1 cellular context compared by ENCODE assay signal in genomic region chr19:55385749-55386514, GRCh38.
TF ChIP-seq lines count a peak whose summit lies in the region.

TSS of gene RPL28 (plus strand) at chr19:55385932. CDS start at chr19:55386358, 426 bp downstream.

TF ChIP-seq in HepG2, 621 proteins besides CTCF, POLR2A, EP300 and RAD21 (continued from another document and continues in another):
- TF ChIP-seq FUBP1 (CRISPR knock-in tag; IDR thresholded peaks at IDR 0.05; ENCODE audit: borderline replicate concordance) (no peak), ZKSCAN8 (CRISPR knock-in tag; IDR thresholded peaks at IDR 0.05; ENCODE audit: borderline replicate concordance) (0 out of 2 replicates have a peak, but pooled peaks have one; percentile 63), SETDB1 (CRISPR knock-in tag; IDR thresholded peaks at IDR 0.05; ENCODE audit: borderline replicate concordance) (no peak), ZNF501 (CRISPR knock-in tag; IDR thresholded peaks at IDR 0.05) (peak; percentile 42), HES4 (CRISPR knock-in tag; IDR thresholded peaks at IDR 0.05; ENCODE audit: borderline replicate concordance) (peak; percentile 93), GABPB1 (CRISPR knock-in tag; IDR thresholded peaks at IDR 0.05) (peak; percentile 97), ARNT2 (CRISPR knock-in tag; IDR thresholded peaks at IDR 0.05; ENCODE audit: low read depth) (peak; percentile 79), PLSCR1 (CRISPR knock-in tag; IDR thresholded peaks at IDR 0.05; ENCODE audit: borderline replicate concordance) (no peak), MAZ (IDR thresholded peaks at IDR 0.05; ENCODE audit: borderline replicate concordance, low read depth, low read length) (no peak), MAZ (CRISPR knock-in tag; IDR thresholded peaks at IDR 0.05; ENCODE audit: low read depth) (peak; percentile 88), AGO2 (optimal IDR thresholded peaks at IDR 0.05; ENCODE audit: low read depth, low read length) (peak; percentile 85), ZNF10 (CRISPR knock-in tag; IDR thresholded peaks at IDR 0.05; ENCODE audit: borderline replicate concordance, low read depth) (no peak), MXI1 (IDR thresholded peaks at IDR 0.05; ENCODE audit: borderline replicate concordance, low read depth, low read length) (peak; percentile 66; the same call in 1 of the 3 replicates), ZNF350 (CRISPR knock-in tag; IDR thresholded peaks at IDR 0.05; ENCODE audit: borderline replicate concordance, low read depth) (peak; percentile 92), MED1 (CRISPR knock-in tag; IDR thresholded peaks at IDR 0.05) (peak; percentile 83; the same call in 1 of the 2 replicates), ZNF605 (CRISPR knock-in tag; IDR thresholded peaks at IDR 0.05) (peak; percentile 71; the same call in 1 of the 2 replicates), ZFY (CRISPR knock-in tag; IDR thresholded peaks at IDR 0.05) (peak; percentile 85), NCOA2 (CRISPR knock-in tag; IDR thresholded peaks at IDR 0.05) (peak; percentile 64), KAT7 (CRISPR knock-in tag; IDR thresholded peaks at IDR 0.05; ENCODE audit: borderline replicate concordance) (peak; percentile 98), MIER2 (CRISPR knock-in tag; IDR thresholded peaks at IDR 0.05) (peak; percentile 32; the same call in 1 of the 2 replicates), IKZF4 (CRISPR knock-in tag; IDR thresholded peaks at IDR 0.05; ENCODE audit: borderline replicate concordance, low read depth, not compliant biosample characterization) (peak; percentile 93), KLF9 (CRISPR knock-in tag; IDR thresholded peaks at IDR 0.05; ENCODE audit: low read depth) (no peak), ZNF766 (CRISPR knock-in tag; IDR thresholded peaks at IDR 0.05; ENCODE audit: borderline replicate concordance) (peak; percentile 70; the same call in 1 of the 2 replicates), ZNF362 (CRISPR knock-in tag; IDR thresholded peaks at IDR 0.05; ENCODE audit: borderline replicate concordance) (no peak), ZFP37 (CRISPR knock-in tag; IDR thresholded peaks at IDR 0.05; ENCODE audit: borderline replicate concordance) (peak; percentile 52; the same call in 1 of the 2 replicates), ZNF784 (CRISPR knock-in tag; IDR thresholded peaks at IDR 0.05; ENCODE audit: borderline replicate concordance) (peak; percentile 61; the same call in 1 of the 2 replicates), ZNF883 (CRISPR knock-in tag; IDR thresholded peaks at IDR 0.05; ENCODE audit: not compliant biosample characterization) (peak; percentile 76), ZNF713 (CRISPR knock-in tag; IDR thresholded peaks at IDR 0.05) (0 out of 2 replicates have a peak, but pooled peaks have one; percentile 62), ZNF34 (CRISPR knock-in tag; IDR thresholded peaks at IDR 0.05; ENCODE audit: borderline replicate concordance) (0 out of 2 replicates have a peak, but pooled peaks have one; percentile 25), YY1 (IDR thresholded peaks at IDR 0.05; ENCODE audit: insufficient read depth, insufficient replicate concordance, low read depth, low read length) (peak; percentile 75), ZNF24 (IDR thresholded peaks at IDR 0.05) (no peak), HMG20B (CRISPR knock-in tag; conservative IDR thresholded peaks at IDR 0.05) (no peak), ZSCAN21 (CRISPR knock-in tag; IDR thresholded peaks at IDR 0.05; ENCODE audit: borderline replicate concordance) (peak; percentile 87; the same call in 1 of the 2 replicates), ZNF326 (CRISPR knock-in tag; IDR thresholded peaks at IDR 0.05; ENCODE audit: borderline replicate concordance) (no peak), ZBTB46 (CRISPR knock-in tag; IDR thresholded peaks at IDR 0.05; ENCODE audit: borderline replicate concordance) (no peak), ASH2L (IDR thresholded peaks at IDR 0.05; ENCODE audit: insufficient read length, low read depth, low read length) (peak; percentile 15), JARID2 (CRISPR knock-in tag; IDR thresholded peaks at IDR 0.05; ENCODE audit: insufficient replicate concordance) (peak; percentile 38), FOXP4 (CRISPR knock-in tag; IDR thresholded peaks at IDR 0.05) (peak; percentile 51; the same call in 1 of the 2 replicates), ZNF230 (CRISPR knock-in tag; IDR thresholded peaks at IDR 0.05) (peak; percentile 76; the same call in 1 of the 2 replicates), ZNF773 (CRISPR knock-in tag; IDR thresholded peaks at IDR 0.05; ENCODE audit: borderline replicate concordance) (peak; percentile 83; the same call in 1 of the 2 replicates), FOSL2 (CRISPR knock-in tag; IDR thresholded peaks at IDR 0.05) (peak; percentile 51), ZNF619 (CRISPR knock-in tag; IDR thresholded peaks at IDR 0.05) (peak; percentile 51; the same call in 1 of the 2 replicates), HOXA7 (CRISPR knock-in tag; IDR thresholded peaks at IDR 0.05) (no peak), MNT (IDR thresholded peaks at IDR 0.05) (no peak), CEBPB (IDR thresholded peaks at IDR 0.05; ENCODE audit: borderline replicate concordance, low read depth, low read length) (no peak), ERF (CRISPR knock-in tag; IDR thresholded peaks at IDR 0.05) (peak; percentile 80), ZNF776 (CRISPR knock-in tag; IDR thresholded peaks at IDR 0.05) (0 out of 2 replicates have a peak, but pooled peaks have one; percentile 6), SAP130 (CRISPR knock-in tag; IDR thresholded peaks at IDR 0.05; ENCODE audit: low read depth) (peak; percentile 96), ZXDC (CRISPR knock-in tag; IDR thresholded peaks at IDR 0.05) (no peak; the same call in 1 of the 2 replicates), ZNF567 (CRISPR knock-in tag; IDR thresholded peaks at IDR 0.05; ENCODE audit: borderline replicate concordance) (peak; percentile 69; the same call in 1 of the 2 replicates), HNRNPLL (IDR thresholded peaks at IDR 0.05; ENCODE audit: low read depth, low read length, poor library complexity, severe bottlenecking) (peak; percentile 5), ISL2 (CRISPR knock-in tag; IDR thresholded peaks at IDR 0.05) (no peak; the same call in 1 of the 2 replicates), MXD3 (CRISPR knock-in tag; IDR thresholded peaks at IDR 0.05) (peak; percentile 89), GLI4 (CRISPR knock-in tag; IDR thresholded peaks at IDR 0.05; ENCODE audit: borderline replicate concordance) (0 out of 2 replicates have a peak, but pooled peaks have one; percentile 75), ZNF124 (CRISPR knock-in tag; IDR thresholded peaks at IDR 0.05) (0 out of 2 replicates have a peak, but pooled peaks have one; percentile 54)
